ENCODE assay signal across 1 cellular context in the genomic region with DNA sequence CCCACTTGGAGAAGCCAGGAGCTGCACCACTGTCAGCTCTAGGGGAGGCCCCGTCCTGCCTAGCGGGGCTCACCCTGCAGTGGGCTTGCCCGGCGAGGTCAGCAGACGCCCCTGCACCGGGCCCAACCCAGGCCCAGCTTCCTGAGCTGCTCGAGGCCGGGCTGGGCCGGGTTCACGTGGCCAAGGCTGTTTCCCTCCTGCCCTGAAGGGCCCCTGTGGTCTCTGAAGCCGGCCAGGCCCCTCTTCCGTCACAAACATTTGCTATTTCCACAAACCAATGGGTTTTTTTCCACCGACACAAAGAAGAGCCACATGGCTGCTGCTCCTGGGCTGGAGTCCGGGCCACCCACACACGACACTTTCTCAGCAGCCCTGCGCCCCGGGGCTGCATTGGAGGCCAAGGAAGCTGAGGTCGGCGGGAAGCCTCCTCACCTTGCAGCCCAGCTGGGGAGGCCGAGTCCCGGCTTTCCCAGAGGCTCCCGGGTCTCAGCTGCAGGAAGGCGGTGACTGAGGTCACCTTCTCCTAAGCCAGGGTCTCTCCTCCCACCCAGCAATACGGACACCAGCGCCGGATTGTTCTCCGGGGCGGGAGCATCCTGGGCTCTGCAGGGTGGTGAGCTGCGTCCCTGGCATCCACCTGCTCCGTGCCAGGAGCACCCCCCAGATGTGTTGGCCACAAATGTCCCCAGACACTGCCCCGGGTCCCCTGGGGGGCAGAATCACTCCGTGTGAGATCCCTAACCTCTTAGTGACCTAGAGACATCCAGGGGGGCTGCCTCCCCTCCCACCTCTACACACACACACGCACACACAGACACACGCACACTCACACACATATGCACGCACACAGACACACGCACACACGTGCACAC.
TF ChIP-seq lines count a peak whose summit lies in the region.

No MANE protein-coding gene starts in this region.

TF ChIP-seq in HepG2, 621 proteins besides CTCF, POLR2A, EP300 and RAD21 (continued from another document and continues in another):
- peak; percentile 40; the same call in 1 of the 2 replicates for TF ChIP-seq PRDM15 (CRISPR knock-in tag; IDR thresholded peaks at IDR 0.05)
- TF ChIP-seq TFAP4 (IDR thresholded peaks at IDR 0.05; ENCODE audit: borderline replicate concordance, low read depth): no peak
- no peak for TF ChIP-seq ZNF777 (CRISPR knock-in tag; IDR thresholded peaks at IDR 0.05)
- 0 out of 2 replicates have a peak, but pooled peaks have one; percentile 25 for TF ChIP-seq ZBTB20 (CRISPR knock-in tag; IDR thresholded peaks at IDR 0.05; ENCODE audit: borderline replicate concordance, low read depth)
- 0 out of 2 replicates have a peak, but pooled peaks have one; percentile 8 for TF ChIP-seq ZBTB7A (CRISPR knock-in tag; IDR thresholded peaks at IDR 0.05)
- TF ChIP-seq TSC22D2 (CRISPR knock-in tag; IDR thresholded peaks at IDR 0.05; ENCODE audit: borderline replicate concordance): 0 out of 2 replicates have a peak, but pooled peaks have one; percentile 16
- peak; percentile 34; the same call in 1 of the 2 replicates for TF ChIP-seq FOSL1 (CRISPR knock-in tag; IDR thresholded peaks at IDR 0.05; ENCODE audit: borderline replicate concordance)
- no peak for TF ChIP-seq HNF4G (IDR thresholded peaks at IDR 0.05; ENCODE audit: borderline replicate concordance, low read depth, low read length)
- no peak for TF ChIP-seq HNF4G (CRISPR knock-in tag; IDR thresholded peaks at IDR 0.05; ENCODE audit: borderline replicate concordance, low read depth)
- TF ChIP-seq, protein P1, sequence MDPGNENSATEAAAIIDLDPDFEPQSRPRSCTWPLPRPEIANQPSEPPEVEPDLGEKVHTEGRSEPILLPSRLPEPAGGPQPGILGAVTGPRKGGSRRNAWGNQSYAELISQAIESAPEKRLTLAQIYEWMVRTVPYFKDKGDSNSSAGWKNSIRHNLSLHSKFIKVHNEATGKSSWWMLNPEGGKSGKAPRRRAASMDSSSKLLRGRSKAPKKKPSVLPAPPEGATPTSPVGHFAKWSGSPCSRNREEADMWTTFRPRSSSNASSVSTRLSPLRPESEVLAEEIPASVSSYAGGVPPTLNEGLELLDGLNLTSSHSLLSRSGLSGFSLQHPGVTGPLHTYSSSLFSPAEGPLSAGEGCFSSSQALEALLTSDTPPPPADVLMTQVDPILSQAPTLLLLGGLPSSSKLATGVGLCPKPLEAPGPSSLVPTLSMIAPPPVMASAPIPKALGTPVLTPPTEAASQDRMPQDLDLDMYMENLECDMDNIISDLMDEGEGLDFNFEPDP (CRISPR knock-in tag; conservative IDR thresholded peaks at IDR 0.05): no peak
- no peak for TF ChIP-seq ZNF24 (IDR thresholded peaks at IDR 0.05)
- no peak for TF ChIP-seq NFRKB (IDR thresholded peaks at IDR 0.05)
- 0 out of 2 replicates have a peak, but pooled peaks have one; percentile 29 for TF ChIP-seq NCOA2 (CRISPR knock-in tag; IDR thresholded peaks at IDR 0.05)
- TF ChIP-seq ZNF484 (CRISPR knock-in tag; IDR thresholded peaks at IDR 0.05; ENCODE audit: borderline replicate concordance, low read depth): no peak
- TF ChIP-seq, protein P2, sequence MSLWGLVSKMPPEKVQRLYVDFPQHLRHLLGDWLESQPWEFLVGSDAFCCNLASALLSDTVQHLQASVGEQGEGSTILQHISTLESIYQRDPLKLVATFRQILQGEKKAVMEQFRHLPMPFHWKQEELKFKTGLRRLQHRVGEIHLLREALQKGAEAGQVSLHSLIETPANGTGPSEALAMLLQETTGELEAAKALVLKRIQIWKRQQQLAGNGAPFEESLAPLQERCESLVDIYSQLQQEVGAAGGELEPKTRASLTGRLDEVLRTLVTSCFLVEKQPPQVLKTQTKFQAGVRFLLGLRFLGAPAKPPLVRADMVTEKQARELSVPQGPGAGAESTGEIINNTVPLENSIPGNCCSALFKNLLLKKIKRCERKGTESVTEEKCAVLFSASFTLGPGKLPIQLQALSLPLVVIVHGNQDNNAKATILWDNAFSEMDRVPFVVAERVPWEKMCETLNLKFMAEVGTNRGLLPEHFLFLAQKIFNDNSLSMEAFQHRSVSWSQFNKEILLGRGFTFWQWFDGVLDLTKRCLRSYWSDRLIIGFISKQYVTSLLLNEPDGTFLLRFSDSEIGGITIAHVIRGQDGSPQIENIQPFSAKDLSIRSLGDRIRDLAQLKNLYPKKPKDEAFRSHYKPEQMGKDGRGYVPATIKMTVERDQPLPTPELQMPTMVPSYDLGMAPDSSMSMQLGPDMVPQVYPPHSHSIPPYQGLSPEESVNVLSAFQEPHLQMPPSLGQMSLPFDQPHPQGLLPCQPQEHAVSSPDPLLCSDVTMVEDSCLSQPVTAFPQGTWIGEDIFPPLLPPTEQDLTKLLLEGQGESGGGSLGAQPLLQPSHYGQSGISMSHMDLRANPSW (CRISPR knock-in tag; IDR thresholded peaks at IDR 0.05; ENCODE audit: borderline replicate concordance): no peak
- no peak for TF ChIP-seq ESRRA (CRISPR knock-in tag; IDR thresholded peaks at IDR 0.05; ENCODE audit: low read depth)
- 0 out of 2 replicates have a peak, but pooled peaks have one; percentile 68 for TF ChIP-seq ZSCAN20 (CRISPR knock-in tag; IDR thresholded peaks at IDR 0.05; ENCODE audit: borderline replicate concordance)
- TF ChIP-seq ATF5 (CRISPR knock-in tag; IDR thresholded peaks at IDR 0.05; ENCODE audit: low read depth): no peak
- no peak for TF ChIP-seq ZNF678 (CRISPR knock-in tag; IDR thresholded peaks at IDR 0.05)
- no peak for TF ChIP-seq XBP1 (CRISPR knock-in tag; IDR thresholded peaks at IDR 0.05)
- no peak for TF ChIP-seq KLF6 (CRISPR knock-in tag; IDR thresholded peaks at IDR 0.05)
- TF ChIP-seq GATA4 (IDR thresholded peaks at IDR 0.05; ENCODE audit: borderline replicate concordance, low read depth): no peak
- no peak for TF ChIP-seq TCF7 (IDR thresholded peaks at IDR 0.05; ENCODE audit: low read depth)
- TF ChIP-seq ZFX (CRISPR knock-in tag; IDR thresholded peaks at IDR 0.05; ENCODE audit: low read depth): peak; percentile 91
- TF ChIP-seq, protein P3, sequence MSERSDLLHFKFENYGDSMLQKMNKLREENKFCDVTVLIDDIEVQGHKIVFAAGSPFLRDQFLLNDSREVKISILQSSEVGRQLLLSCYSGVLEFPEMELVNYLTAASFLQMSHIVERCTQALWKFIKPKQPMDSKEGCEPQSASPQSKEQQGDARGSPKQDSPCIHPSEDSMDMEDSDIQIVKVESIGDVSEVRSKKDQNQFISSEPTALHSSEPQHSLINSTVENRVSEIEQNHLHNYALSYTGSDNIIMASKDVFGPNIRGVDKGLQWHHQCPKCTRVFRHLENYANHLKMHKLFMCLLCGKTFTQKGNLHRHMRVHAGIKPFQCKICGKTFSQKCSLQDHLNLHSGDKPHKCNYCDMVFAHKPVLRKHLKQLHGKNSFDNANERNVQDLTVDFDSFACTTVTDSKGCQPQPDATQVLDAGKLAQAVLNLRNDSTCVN (CRISPR knock-in tag; IDR thresholded peaks at IDR 0.05; ENCODE audit: borderline replicate concordance): no peak
- TF ChIP-seq ZNF570 (CRISPR knock-in tag; IDR thresholded peaks at IDR 0.05; ENCODE audit: borderline replicate concordance): no peak
- no peak for TF ChIP-seq KMT2A (CRISPR knock-in tag; IDR thresholded peaks at IDR 0.05)
- TF ChIP-seq HOXA3 (CRISPR knock-in tag; IDR thresholded peaks at IDR 0.05): peak; percentile 70
- peak; percentile 43; the same call in 1 of the 2 replicates for TF ChIP-seq IRF2 (CRISPR knock-in tag; IDR thresholded peaks at IDR 0.05)
- no peak for TF ChIP-seq HNRNPUL1 (IDR thresholded peaks at IDR 0.05; ENCODE audit: low read depth, low read length)
- TF ChIP-seq, protein P4, sequence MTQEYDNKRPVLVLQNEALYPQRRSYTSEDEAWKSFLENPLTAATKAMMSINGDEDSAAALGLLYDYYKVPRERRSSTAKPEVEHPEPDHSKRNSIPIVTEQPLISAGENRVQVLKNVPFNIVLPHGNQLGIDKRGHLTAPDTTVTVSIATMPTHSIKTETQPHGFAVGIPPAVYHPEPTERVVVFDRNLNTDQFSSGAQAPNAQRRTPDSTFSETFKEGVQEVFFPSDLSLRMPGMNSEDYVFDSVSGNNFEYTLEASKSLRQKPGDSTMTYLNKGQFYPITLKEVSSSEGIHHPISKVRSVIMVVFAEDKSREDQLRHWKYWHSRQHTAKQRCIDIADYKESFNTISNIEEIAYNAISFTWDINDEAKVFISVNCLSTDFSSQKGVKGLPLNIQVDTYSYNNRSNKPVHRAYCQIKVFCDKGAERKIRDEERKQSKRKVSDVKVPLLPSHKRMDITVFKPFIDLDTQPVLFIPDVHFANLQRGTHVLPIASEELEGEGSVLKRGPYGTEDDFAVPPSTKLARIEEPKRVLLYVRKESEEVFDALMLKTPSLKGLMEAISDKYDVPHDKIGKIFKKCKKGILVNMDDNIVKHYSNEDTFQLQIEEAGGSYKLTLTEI (CRISPR knock-in tag; conservative IDR thresholded peaks at IDR 0.05): no peak
- TF ChIP-seq ZNF552 (CRISPR knock-in tag; IDR thresholded peaks at IDR 0.05; ENCODE audit: borderline replicate concordance): peak; percentile 38; the same call in 1 of the 2 replicates
- TF ChIP-seq STAG1 (CRISPR knock-in tag; IDR thresholded peaks at IDR 0.05): no peak
- 0 out of 2 replicates have a peak, but pooled peaks have one; percentile 13 for TF ChIP-seq NFYB (CRISPR knock-in tag; IDR thresholded peaks at IDR 0.05)
- TF ChIP-seq, protein P5, sequence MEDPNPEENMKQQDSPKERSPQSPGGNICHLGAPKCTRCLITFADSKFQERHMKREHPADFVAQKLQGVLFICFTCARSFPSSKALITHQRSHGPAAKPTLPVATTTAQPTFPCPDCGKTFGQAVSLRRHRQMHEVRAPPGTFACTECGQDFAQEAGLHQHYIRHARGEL (CRISPR knock-in tag; IDR thresholded peaks at IDR 0.05): peak; percentile 44; the same call in 1 of the 2 replicates
- 0 out of 2 replicates have a peak, but pooled peaks have one; percentile 48 for TF ChIP-seq CAMTA2 (CRISPR knock-in tag; IDR thresholded peaks at IDR 0.05; ENCODE audit: borderline replicate concordance)
- no peak for TF ChIP-seq LRRFIP1 (CRISPR knock-in tag; conservative IDR thresholded peaks at IDR 0.05)
- TF ChIP-seq TAF1 (CRISPR knock-in tag; IDR thresholded peaks at IDR 0.05): no peak
- peak; percentile 54; the same call in 1 of the 2 replicates for TF ChIP-seq ZNF333 (CRISPR knock-in tag; IDR thresholded peaks at IDR 0.05; ENCODE audit: borderline replicate concordance)
- peak; percentile 70; the same call in 1 of the 2 replicates for TF ChIP-seq ZFP90 (CRISPR knock-in tag; IDR thresholded peaks at IDR 0.05; ENCODE audit: borderline replicate concordance)
- TF ChIP-seq ELF3 (CRISPR knock-in tag; IDR thresholded peaks at IDR 0.05): no peak
- TF ChIP-seq ZNF431 (CRISPR knock-in tag; IDR thresholded peaks at IDR 0.05; ENCODE audit: borderline replicate concordance, low read depth): no peak
- no peak for TF ChIP-seq SP1 (IDR thresholded peaks at IDR 0.05)
- TF ChIP-seq SP1 (CRISPR knock-in tag; IDR thresholded peaks at IDR 0.05): no peak
- no peak for TF ChIP-seq PRMT3 (CRISPR knock-in tag; IDR thresholded peaks at IDR 0.05; ENCODE audit: borderline replicate concordance, low read depth)
- TF ChIP-seq ZNF883 (CRISPR knock-in tag; IDR thresholded peaks at IDR 0.05; ENCODE audit: not compliant biosample characterization): peak; percentile 35
